Comparison of ENCODE assay signal across 1 cellular context in the genomic region with DNA sequence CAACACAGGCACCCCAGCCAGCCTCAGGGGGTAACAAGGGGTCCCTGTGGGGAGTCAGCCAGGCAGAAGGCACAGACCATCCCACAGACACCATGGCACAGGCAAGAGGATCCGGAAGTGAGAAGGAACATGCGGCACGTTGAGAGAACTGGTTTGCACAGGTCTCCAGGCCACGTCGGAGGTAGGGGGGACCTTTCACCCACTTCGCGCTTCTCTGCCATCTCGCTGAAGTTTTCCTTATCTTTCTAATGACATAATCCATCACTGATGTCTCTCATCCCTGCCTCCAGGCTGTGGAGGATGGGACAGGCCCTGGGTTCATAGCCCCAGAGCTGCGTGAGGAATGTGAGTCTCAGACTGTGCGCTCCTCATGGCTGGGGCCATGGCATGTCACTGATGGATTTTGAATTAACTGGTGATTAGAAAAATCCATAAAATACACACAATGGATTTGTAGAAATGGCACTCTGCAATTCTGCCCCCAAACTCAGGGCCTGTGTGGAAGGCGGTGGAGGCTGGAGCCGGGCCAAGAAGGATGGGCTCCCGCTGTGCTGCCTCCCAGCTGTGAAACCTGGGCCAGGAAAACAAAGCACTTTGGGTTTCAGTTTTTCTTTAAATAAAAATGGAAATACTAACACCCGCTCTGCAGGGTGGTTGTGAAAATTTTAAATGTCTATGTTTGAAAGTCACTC.
TF ChIP-seq lines count a peak whose summit lies in the region.

No MANE protein-coding gene starts in this region.

TF ChIP-seq in GM23338, 12 proteins besides CTCF, POLR2A, EP300 and RAD21:
- TF ChIP-seq, protein P1, sequence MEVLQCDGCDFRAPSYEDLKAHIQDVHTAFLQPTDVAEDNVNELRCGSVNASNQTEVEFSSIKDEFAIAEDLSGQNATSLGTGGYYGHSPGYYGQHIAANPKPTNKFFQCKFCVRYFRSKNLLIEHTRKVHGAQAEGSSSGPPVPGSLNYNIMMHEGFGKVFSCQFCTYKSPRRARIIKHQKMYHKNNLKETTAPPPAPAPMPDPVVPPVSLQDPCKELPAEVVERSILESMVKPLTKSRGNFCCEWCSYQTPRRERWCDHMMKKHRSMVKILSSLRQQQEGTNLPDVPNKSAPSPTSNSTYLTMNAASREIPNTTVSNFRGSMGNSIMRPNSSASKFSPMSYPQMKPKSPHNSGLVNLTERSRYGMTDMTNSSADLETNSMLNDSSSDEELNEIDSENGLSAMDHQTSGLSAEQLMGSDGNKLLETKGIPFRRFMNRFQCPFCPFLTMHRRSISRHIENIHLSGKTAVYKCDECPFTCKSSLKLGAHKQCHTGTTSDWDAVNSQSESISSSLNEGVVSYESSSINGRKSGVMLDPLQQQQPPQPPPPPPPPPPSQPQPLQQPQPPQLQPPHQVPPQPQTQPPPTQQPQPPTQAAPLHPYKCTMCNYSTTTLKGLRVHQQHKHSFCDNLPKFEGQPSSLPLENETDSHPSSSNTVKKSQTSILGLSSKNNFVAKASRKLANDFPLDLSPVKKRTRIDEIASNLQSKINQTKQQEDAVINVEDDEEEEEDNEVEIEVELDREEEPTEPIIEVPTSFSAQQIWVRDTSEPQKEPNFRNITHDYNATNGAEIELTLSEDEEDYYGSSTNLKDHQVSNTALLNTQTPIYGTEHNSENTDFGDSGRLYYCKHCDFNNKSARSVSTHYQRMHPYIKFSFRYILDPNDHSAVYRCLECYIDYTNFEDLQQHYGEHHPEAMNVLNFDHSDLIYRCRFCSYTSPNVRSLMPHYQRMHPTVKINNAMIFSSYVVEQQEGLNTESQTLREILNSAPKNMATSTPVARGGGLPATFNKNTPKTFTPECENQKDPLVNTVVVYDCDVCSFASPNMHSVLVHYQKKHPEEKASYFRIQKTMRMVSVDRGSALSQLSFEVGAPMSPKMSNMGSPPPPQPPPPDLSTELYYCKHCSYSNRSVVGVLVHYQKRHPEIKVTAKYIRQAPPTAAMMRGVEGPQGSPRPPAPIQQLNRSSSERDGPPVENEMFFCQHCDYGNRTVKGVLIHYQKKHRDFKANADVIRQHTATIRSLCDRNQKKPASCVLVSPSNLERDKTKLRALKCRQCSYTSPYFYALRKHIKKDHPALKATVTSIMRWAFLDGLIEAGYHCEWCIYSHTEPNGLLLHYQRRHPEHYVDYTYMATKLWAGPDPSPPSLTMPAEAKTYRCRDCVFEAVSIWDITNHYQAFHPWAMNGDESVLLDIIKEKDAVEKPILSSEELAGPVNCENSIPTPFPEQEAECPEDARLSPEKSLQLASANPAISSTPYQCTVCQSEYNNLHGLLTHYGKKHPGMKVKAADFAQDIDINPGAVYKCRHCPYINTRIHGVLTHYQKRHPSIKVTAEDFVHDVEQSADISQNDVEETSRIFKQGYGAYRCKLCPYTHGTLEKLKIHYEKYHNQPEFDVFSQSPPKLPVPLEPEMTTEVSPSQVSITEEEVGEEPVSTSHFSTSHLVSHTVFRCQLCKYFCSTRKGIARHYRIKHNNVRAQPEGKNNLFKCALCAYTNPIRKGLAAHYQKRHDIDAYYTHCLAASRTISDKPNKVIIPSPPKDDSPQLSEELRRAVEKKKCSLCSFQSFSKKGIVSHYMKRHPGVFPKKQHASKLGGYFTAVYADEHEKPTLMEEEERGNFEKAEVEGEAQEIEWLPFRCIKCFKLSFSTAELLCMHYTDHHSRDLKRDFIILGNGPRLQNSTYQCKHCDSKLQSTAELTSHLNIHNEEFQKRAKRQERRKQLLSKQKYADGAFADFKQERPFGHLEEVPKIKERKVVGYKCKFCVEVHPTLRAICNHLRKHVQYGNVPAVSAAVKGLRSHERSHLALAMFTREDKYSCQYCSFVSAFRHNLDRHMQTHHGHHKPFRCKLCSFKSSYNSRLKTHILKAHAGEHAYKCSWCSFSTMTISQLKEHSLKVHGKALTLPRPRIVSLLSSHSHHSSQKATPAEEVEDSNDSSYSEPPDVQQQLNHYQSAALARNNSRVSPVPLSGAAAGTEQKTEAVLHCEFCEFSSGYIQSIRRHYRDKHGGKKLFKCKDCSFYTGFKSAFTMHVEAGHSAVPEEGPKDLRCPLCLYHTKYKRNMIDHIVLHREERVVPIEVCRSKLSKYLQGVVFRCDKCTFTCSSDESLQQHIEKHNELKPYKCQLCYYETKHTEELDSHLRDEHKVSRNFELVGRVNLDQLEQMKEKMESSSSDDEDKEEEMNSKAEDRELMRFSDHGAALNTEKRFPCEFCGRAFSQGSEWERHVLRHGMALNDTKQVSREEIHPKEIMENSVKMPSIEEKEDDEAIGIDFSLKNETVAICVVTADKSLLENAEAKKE (CRISPR knock-in tag; IDR thresholded peaks at IDR 0.05), result no peak
- TF ChIP-seq JUNB (IDR thresholded peaks at IDR 0.05; ENCODE audit: unreplicated experiment), result no peak
- TF ChIP-seq ZNF114 (CRISPR knock-in tag; IDR thresholded peaks at IDR 0.05), result no peak
- TF ChIP-seq EZH2 (IDR thresholded peaks at IDR 0.05; ENCODE audit: low read depth, unreplicated experiment), result no peak
- TF ChIP-seq NANOG (IDR thresholded peaks at IDR 0.05; ENCODE audit: borderline replicate concordance), result no peak
- TF ChIP-seq POLR2AphosphoS5 (IDR thresholded peaks at IDR 0.05; ENCODE audit: low read depth), result no peak
- no peak for TF ChIP-seq ZNF331 (CRISPR knock-in tag; IDR thresholded peaks at IDR 0.05; ENCODE audit: low read depth)
- TF ChIP-seq, protein P2, sequence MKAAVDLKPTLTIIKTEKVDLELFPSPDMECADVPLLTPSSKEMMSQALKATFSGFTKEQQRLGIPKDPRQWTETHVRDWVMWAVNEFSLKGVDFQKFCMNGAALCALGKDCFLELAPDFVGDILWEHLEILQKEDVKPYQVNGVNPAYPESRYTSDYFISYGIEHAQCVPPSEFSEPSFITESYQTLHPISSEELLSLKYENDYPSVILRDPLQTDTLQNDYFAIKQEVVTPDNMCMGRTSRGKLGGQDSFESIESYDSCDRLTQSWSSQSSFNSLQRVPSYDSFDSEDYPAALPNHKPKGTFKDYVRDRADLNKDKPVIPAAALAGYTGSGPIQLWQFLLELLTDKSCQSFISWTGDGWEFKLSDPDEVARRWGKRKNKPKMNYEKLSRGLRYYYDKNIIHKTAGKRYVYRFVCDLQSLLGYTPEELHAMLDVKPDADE (IDR thresholded peaks at IDR 0.05), result no peak
- no peak for TF ChIP-seq STAT1 (IDR thresholded peaks at IDR 0.05; ENCODE audit: unreplicated experiment)
- TF ChIP-seq, protein P3, sequence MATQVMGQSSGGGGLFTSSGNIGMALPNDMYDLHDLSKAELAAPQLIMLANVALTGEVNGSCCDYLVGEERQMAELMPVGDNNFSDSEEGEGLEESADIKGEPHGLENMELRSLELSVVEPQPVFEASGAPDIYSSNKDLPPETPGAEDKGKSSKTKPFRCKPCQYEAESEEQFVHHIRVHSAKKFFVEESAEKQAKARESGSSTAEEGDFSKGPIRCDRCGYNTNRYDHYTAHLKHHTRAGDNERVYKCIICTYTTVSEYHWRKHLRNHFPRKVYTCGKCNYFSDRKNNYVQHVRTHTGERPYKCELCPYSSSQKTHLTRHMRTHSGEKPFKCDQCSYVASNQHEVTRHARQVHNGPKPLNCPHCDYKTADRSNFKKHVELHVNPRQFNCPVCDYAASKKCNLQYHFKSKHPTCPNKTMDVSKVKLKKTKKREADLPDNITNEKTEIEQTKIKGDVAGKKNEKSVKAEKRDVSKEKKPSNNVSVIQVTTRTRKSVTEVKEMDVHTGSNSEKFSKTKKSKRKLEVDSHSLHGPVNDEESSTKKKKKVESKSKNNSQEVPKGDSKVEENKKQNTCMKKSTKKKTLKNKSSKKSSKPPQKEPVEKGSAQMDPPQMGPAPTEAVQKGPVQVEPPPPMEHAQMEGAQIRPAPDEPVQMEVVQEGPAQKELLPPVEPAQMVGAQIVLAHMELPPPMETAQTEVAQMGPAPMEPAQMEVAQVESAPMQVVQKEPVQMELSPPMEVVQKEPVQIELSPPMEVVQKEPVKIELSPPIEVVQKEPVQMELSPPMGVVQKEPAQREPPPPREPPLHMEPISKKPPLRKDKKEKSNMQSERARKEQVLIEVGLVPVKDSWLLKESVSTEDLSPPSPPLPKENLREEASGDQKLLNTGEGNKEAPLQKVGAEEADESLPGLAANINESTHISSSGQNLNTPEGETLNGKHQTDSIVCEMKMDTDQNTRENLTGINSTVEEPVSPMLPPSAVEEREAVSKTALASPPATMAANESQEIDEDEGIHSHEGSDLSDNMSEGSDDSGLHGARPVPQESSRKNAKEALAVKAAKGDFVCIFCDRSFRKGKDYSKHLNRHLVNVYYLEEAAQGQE (IDR thresholded peaks at IDR 0.05; ENCODE audit: unreplicated experiment), result no peak
- TF ChIP-seq EZH2phosphoT487 (IDR thresholded peaks at IDR 0.05; ENCODE audit: unreplicated experiment), result no peak
- no peak for TF ChIP-seq CREB1 (CRISPR knock-in tag; IDR thresholded peaks at IDR 0.05; ENCODE audit: low read depth)
